Comparison of ENCODE assay signal across 8 cellular contexts in the genomic region with DNA sequence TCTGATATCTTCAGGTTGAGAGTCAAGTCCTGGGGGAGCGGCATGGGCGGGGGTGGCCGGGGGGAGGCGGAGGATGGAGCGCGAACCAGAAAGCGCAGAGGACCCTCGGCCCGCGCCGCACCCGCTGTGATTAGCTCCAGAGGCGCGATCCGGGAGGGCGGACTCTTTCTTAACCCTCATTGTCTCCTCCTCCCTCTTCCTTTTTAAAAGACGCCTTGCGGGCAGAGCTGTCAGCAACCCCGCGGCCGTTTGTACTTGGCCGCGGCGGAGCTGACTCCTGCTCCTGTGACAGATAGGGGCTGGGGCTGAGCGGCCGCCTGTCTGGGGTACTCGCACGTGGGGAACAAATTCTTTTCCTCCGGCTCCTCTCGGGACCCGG. TPM values are rescaled to one million over a fixed set of nuclear protein-coding genes. Genes with fewer than 3 reads are reported as not detected.
DNase-seq lines count a peak whose midpoint lies in the region; ATAC-seq lines count a peak whose summit lies in the region.

TSS of gene SHISA3 (plus strand) at position 233 of the 379 bp plus-strand sequence. CDS start 569 bp downstream, outside the sequence.

- peak within 1 kb of the TSS; percentile 71 for H3K4me3 Mint-ChIP-seq in activated naive CD8-positive, alpha-beta T cell treated with anti-CD3 and anti-CD28 coated beads for 36 hours

- DNase-seq in DMS53 (lab: John Stamatoyannopoulos, UW) = peak; percentile 67
- DNase-seq in KBM-7 = peak; percentile 81
- DNase-seq in activated naive CD8-positive, alpha-beta T cell treated with anti-CD3 and anti-CD28 coated beads for 36 hours = peak; percentile 39
- peak; percentile 57 for DNase-seq in iPS-NIHi7 (ENCODE audit: extremely low spot score)
- peak; percentile 32 for DNase-seq in stimulated activated naive CD8-positive, alpha-beta T cell treated with anti-CD3 and anti-CD28 coated beads, Interleukin-15, Interleukin-2, amounts not matched to agents 100 U/mL and 50 U/mL, for 24 hours
- DNase-seq in H4 (ENCODE audit: low spot score) = no peak
- DNase-seq in central memory CD4-positive, alpha-beta T cell = no peak

- H3K4me1 Mint-ChIP-seq in activated naive CD8-positive, alpha-beta T cell treated with anti-CD3 and anti-CD28 coated beads for 36 hours = peaks cover 25% of the 10 kb centered on the region

- ATAC-seq in GM21381 (IDR thresholded peaks at IDR 0.05; ENCODE audit: unreplicated experiment) = peak; percentile 41
- ATAC-seq in stimulated activated naive CD8-positive, alpha-beta T cell treated with anti-CD3 and anti-CD28 coated beads, Interleukin-15, Interleukin-2, amounts not matched to agents 100 U/mL and 50 U/mL, for 24 hours = peak; percentile 61

- in situ Hi-C loops in KBM-7 (cut with MboI; ENCODE audit: low pct_unique_long_range_greater_than_20kb, low sequenced_read_pairs) = no loop called here

- H3K27me3 Mint-ChIP-seq in activated naive CD8-positive, alpha-beta T cell treated with anti-CD3 and anti-CD28 coated beads for 36 hours = peaks cover 79% of the 10 kb centered on the region

- H3K36me3 Mint-ChIP-seq in activated naive CD8-positive, alpha-beta T cell treated with anti-CD3 and anti-CD28 coated beads for 36 hours = no peaks in the 10 kb centered on the region

- H3K27ac Mint-ChIP-seq in activated naive CD8-positive, alpha-beta T cell treated with anti-CD3 and anti-CD28 coated beads for 36 hours = no peak within 1 kb of the TSS

- H3K9me3 Mint-ChIP-seq in activated naive CD8-positive, alpha-beta T cell treated with anti-CD3 and anti-CD28 coated beads for 36 hours = no peaks in the 10 kb centered on the region

RNA-seq across cellular contexts. Expression of gene SHISA3, which starts in this region (rescaled TPM):
- total RNA-seq in activated naive CD8-positive, alpha-beta T cell treated with anti-CD3 and anti-CD28 coated beads for 36 hours = under 1 TPM; 0.21 to 0.32 TPM
- 0.27 TPM in 1 of 2 replicates, not detected in the other for total RNA-seq in H4 (2014; rRNA removed; shearing (Covaris generic))

Comparison
In these comparisons a context has a peak if more than half of its experiments do, and no peak if none do; other contexts are left out.
1. Peak in DNase-seq in activated naive CD8-positive, alpha-beta T cell treated with anti-CD3 and anti-CD28 coated beads for 36 hours; RNA of the gene not detected or under 1 TPM.
2. DNase-seq: peak in DMS53 (single experiment), KBM-7 (single experiment), iPS-NIHi7 (single experiment) and stimulated activated naive CD8-positive, alpha-beta T cell treated with anti-CD3 and anti-CD28 coated beads, Interleukin-15, Interleukin-2, amounts not matched to agents 100 U/mL and 50 U/mL, for 24 hours (single experiment); none in H4 (single experiment) and central memory CD4-positive, alpha-beta T cell (single experiment).